Comparison of ENCODE assay signal across 1 cellular context in the genomic region with DNA sequence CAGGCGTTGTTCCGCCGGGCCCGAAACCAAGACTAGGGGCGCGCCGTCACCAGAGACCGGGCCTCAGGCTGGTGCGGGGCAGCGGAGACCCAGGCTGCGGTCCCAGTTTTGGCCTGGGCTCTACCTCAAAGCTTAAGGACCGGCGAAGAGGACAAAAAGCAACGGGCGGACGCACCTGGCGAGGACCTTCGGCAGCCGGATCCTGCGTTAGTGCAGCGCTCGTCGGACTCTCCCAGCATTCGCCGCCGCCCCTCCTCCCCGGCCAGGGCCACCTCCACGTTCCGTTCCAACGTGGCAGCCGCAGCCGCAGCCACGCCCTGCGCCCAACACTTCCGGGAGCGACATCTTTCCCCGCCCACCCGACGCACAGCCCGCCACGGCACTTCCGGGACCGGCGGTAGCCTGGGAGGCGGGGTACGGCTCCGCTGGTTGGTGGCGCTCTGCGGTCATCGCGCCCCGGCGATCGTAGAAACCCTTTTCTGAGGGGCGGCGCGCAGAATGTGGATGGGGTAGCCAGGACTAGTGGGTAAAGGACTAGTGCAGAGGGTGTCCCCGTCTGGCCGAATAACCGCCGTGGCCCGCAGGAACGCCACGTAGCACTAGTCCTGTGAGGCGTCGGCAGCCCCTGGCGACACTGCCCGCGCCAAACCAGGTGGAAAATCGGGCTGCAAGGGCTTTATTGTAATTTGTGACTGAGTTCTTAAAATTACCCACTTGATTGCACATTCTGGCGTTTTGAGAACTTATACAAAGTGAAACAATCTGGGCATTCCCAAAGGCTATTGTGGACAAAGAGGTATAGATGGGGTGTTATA.
TF ChIP-seq lines count a peak whose summit lies in the region.

Gene SEC31A (minus strand): TSS at position 241 of the 815 bp plus-strand sequence. CDS start 9,217 bp downstream, outside the sequence.

TF ChIP-seq in K562, 482 proteins besides CTCF, POLR2A, EP300 and RAD21 (continued from another document):
- TF ChIP-seq TAF7 (tag; IDR thresholded peaks at IDR 0.05) (peak; percentile 68; the same call in 1 of the 2 replicates), POLR2B (IDR thresholded peaks at IDR 0.05; ENCODE audit: low read depth, partially characterized antibody) (peak; percentile 85), PURB (CRISPR knock-in tag; IDR thresholded peaks at IDR 0.05; ENCODE audit: low read depth) (no peak)
- TF ChIP-seq, protein P1, sequence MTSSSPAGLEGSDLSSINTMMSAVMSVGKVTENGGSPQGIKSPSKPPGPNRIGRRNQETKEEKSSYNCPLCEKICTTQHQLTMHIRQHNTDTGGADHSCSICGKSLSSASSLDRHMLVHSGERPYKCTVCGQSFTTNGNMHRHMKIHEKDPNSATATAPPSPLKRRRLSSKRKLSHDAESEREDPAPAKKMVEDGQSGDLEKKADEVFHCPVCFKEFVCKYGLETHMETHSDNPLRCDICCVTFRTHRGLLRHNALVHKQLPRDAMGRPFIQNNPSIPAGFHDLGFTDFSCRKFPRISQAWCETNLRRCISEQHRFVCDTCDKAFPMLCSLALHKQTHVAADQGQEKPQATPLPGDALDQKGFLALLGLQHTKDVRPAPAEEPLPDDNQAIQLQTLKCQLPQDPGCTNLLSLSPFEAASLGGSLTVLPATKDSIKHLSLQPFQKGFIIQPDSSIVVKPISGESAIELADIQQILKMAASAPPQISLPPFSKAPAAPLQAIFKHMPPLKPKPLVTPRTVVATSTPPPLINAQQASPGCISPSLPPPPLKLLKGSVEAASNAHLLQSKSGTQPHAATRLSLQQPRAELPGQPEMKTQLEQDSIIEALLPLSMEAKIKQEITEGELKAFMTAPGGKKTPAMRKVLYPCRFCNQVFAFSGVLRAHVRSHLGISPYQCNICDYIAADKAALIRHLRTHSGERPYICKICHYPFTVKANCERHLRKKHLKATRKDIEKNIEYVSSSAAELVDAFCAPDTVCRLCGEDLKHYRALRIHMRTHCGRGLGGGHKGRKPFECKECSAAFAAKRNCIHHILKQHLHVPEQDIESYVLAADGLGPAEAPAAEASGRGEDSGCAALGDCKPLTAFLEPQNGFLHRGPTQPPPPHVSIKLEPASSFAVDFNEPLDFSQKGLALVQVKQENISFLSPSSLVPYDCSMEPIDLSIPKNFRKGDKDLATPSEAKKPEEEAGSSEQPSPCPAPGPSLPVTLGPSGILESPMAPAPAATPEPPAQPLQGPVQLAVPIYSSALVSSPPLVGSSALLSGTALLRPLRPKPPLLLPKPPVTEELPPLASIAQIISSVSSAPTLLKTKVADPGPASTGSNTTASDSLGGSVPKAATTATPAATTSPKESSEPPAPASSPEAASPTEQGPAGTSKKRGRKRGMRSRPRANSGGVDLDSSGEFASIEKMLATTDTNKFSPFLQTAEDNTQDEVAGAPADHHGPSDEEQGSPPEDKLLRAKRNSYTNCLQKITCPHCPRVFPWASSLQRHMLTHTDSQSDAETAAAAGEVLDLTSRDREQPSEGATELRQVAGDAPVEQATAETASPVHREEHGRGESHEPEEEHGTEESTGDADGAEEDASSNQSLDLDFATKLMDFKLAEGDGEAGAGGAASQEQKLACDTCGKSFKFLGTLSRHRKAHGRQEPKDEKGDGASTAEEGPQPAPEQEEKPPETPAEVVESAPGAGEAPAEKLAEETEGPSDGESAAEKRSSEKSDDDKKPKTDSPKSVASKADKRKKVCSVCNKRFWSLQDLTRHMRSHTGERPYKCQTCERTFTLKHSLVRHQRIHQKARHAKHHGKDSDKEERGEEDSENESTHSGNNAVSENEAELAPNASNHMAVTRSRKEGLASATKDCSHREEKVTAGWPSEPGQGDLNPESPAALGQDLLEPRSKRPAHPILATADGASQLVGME (CRISPR knock-in tag; IDR thresholded peaks at IDR 0.05) = no peak
